In the genomic region with DNA sequence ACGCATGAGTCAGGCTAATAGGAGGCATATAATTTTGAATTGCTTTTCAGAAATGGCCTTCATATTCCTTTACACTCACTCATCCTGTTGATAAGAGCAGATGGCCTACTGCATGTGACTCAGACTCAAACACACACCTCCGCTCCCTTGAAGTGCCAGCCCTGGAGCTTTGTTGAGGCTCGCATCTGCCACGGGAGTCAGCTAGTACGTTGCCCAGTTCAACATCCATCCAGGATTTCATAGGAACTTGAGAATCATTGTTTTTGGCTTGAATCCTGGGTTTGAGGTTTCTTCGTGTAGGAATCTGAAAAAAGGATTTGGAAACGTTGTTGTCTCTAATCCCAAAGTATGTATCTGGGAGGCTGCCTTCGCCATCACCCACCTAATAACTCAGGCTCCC, we compare ENCODE assay signal across 16 cellular contexts.
DNase-seq lines count a peak whose midpoint lies in the region; ATAC-seq, FAIRE-seq and TF ChIP-seq lines count a peak whose summit lies in the region.
"Had no signal": no experiment of that assay in that cellular context is flagged by ENCODE, and none has a peak within 500 bp of the region (broad histone marks: within the 10 kb centered on the region; RNA-seq: fewer than 3 reads in every experiment).

No MANE protein-coding gene starts in this region.

- FAIRE-seq in pancreas (lab: Jason Lieb, UNC) = no peak

- H3K9me3 ChIP-seq in pancreas = no peaks in the 10 kb centered on the region
- H3K9me3 ChIP-seq: BLaER1 had no signal

- intact Hi-C loops in pancreas (cut with DNase I) = no loop called here

- H3K27ac ChIP-seq in RWPE1 = peak overlapping the region; percentile 90
- H3K27ac ChIP-seq in pancreas = no peak overlapping the region
- H3K27ac ChIP-seq: BLaER1, WERI-Rb-1 had no signal

- DNase-seq in DMS53 treated with DMSO at 0.1 percent for 48 hours (lab: John Stamatoyannopoulos, UW; ENCODE audit: unreplicated experiment) (peak; percentile 2), RWPE1 (ENCODE audit: low spot score) (peak; percentile 95), epithelial cell of esophagus (ENCODE audit: low read depth) (peak; percentile 99), pancreas (peak in 1 of 6 donors; percentile 23), GM13976 (ENCODE audit: low spot score) (no peak)
- DNase-seq in effector CD8-positive, alpha-beta T cell (lab: John Stamatoyannopoulos, UW) = no peak
- no peak for DNase-seq in activated naive CD4-positive, alpha-beta T cell treated with anti-CD3 and anti-CD28 coated beads, Interleukin-2, amount 50 U/mL, for 16 hours
- DNase-seq: activated CD8-positive, alpha-beta memory T cell treated with anti-CD3 and anti-CD28 coated beads, Interleukin-2, amount 50 U/mL, for 48 hours; erythroblast; MM.1S; naive B cell; NCI-H524 treated with DMSO at 0.1 percent for 48 hours; Right ventricle myocardium superior; WERI-Rb-1 had no signal

- POLR2A ChIA-PET in RWPE1 (lab: Yijun Ruan, JAX; ENCODE audit: low non-redundant PET) = interaction anchor here (0.7 kb wide), 1 partner anchor 38 kb away, joined by 3 read pairs; no protein-coding TSS in a partner anchor

- H3K27me3 ChIP-seq in pancreas = no peaks in the 10 kb centered on the region
- H3K27me3 ChIP-seq: BLaER1 had no signal

- WGBS in pancreas, 2 donors = 83 to 95% methylated on average over 8 of the region's 8 CpGs

- H3K36me3 ChIP-seq in pancreas = no peaks in the 10 kb centered on the region
- H3K36me3 ChIP-seq: BLaER1, WERI-Rb-1 had no signal

- peaks cover 0 to 3% (median 0%) of the 10 kb centered on the region in 3 donors for H3K4me1 ChIP-seq in pancreas
- H3K4me1 ChIP-seq: BLaER1 had no signal

- ATAC-seq in pancreas (peak in 3 of 4 donors; percentile 12 to 50 (median 46)), GM19395 (IDR thresholded peaks at IDR 0.05; ENCODE audit: unreplicated experiment) (no peak)

- TF ChIP-seq CTCF in RWPE1 (conservative IDR thresholded peaks at IDR 0.05; ENCODE audit: low read depth) (no peak), epithelial cell of esophagus (IDR thresholded peaks at IDR 0.05; ENCODE audit: insufficient read depth, low read depth, low read length, missing control alignments) (no peak), pancreas (IDR thresholded peaks at IDR 0.05) (no peak), GM13976 (IDR thresholded peaks at IDR 0.05; ENCODE audit: borderline replicate concordance, control extremely low read depth, extremely low read depth, insufficient read depth, missing control alignments) (no peak)

- H3K4me3 ChIP-seq in epithelial cell of esophagus (ENCODE audit: low read length) (no peak overlapping the region), pancreas (no peak overlapping the region)
- H3K4me3 ChIP-seq: BLaER1 had no signal

- CTCF ChIA-PET in RWPE1 (lab: Yijun Ruan, JAX) = no interaction called here

- in situ Hi-C loops in GM13976 (cut with MboI; ENCODE audit: low sequenced_read_pairs, unreplicated experiment) = no loop called here

Comparison
In these comparisons a context has a peak if more than half of its experiments do, and no peak if none do; other contexts are left out.
1. DNase-seq: peak in DMS53 treated with DMSO at 0.1 percent for 48 hours (single experiment), RWPE1 (single experiment) and epithelial cell of esophagus (single experiment); none in GM13976 (single experiment), effector CD8-positive, alpha-beta T cell (single experiment) and activated naive CD4-positive, alpha-beta T cell treated with anti-CD3 and anti-CD28 coated beads, Interleukin-2, amount 50 U/mL, for 16 hours (single experiment).